ENCODE assay signal across 11 cellular contexts in genomic region chr21:41648591-41649031, GRCh38.
DNase-seq lines count a peak whose midpoint lies in the region; ATAC-seq lines count a peak whose summit lies in the region.
"Had no signal": no experiment of that assay in that cellular context is flagged by ENCODE, and none has a peak within 500 bp of the region (broad histone marks: within the 10 kb centered on the region; RNA-seq: fewer than 3 reads in every experiment).

No MANE protein-coding gene starts in this region.

- H3K36me3 ChIP-seq in esophagus (ENCODE audit: control insufficient read depth in 2 of 2, insufficient read depth in 2 of 2, low read length in 1 of 2), result no peaks in the 10 kb centered on the region
- H3K36me3 ChIP-seq: ovary had no signal

- H3K4me3 Mint-ChIP-seq in immature natural killer cell, result no peak overlapping the region

- intact Hi-C loops in posterior vena cava (cut with DNase I), result no loop called here

- H3K4me3 ChIP-seq in esophagus (ENCODE audit: low read depth in 1 of 2, low read length in 2 of 2), result no peak overlapping the region
- H3K4me3 ChIP-seq: ovary had no signal

- ATAC-seq in GM19463 (IDR thresholded peaks at IDR 0.05; ENCODE audit: unreplicated experiment), result no peak

- peak overlapping the region; percentile 87 to 92 for H3K27ac ChIP-seq in esophagus (ENCODE audit: low read depth in 2 of 2, low read length in 1 of 2)
- H3K27ac ChIP-seq: ovary had no signal

- DNase-seq in GM04503 (ENCODE audit: low read depth) (peak; percentile 42), RPMI7951 (ENCODE audit: low read depth) (peak; percentile 88), posterior vena cava (ENCODE audit: low spot score) (peak; percentile 66), NCI-H2029 (lab: John Stamatoyannopoulos, UW) (no peak), immature natural killer cell (no peak)
- no peak for DNase-seq in stimulated activated CD4-positive, alpha-beta T cell treated with anti-CD3 and anti-CD28 coated beads, Interleukin-2, amount 100 ng/mL, for 48 hours
- DNase-seq: NCI-H1694, T-helper 2 cell had no signal

- 42 to 53% methylated on average over 9 of the region's 9 CpGs for WGBS in esophagus, 2 donors

- no peak overlapping the region for H3K27ac Mint-ChIP-seq in immature natural killer cell

- no peaks in the 10 kb centered on the region for H3K4me1 Mint-ChIP-seq in immature natural killer cell

- H3K27me3 Mint-ChIP-seq in immature natural killer cell (ENCODE audit: low read depth in 3 of 3), result peaks cover 0 to 7% (median 0%) of the 10 kb centered on the region in 3 donors

- H3K27me3 ChIP-seq in esophagus (ENCODE audit: control insufficient read depth in 1 of 2, insufficient read depth in 2 of 2, low read length in 2 of 2), result no peaks in the 10 kb centered on the region
- H3K27me3 ChIP-seq: ovary had no signal

- no peaks in the 10 kb centered on the region for H3K9me3 Mint-ChIP-seq in immature natural killer cell

- no peaks in the 10 kb centered on the region for H3K36me3 Mint-ChIP-seq in immature natural killer cell

- peaks cover 2 to 28% of the 10 kb centered on the region in 2 donors for H3K4me1 ChIP-seq in esophagus (ENCODE audit: control insufficient read depth in 2 of 2, insufficient read depth in 2 of 2, low read length in 1 of 2)

- no peaks in the 10 kb centered on the region for H3K9me3 ChIP-seq in esophagus (ENCODE audit: control insufficient read depth in 2 of 2, insufficient read depth in 1 of 2, low read depth in 1 of 2, low read length in 1 of 2)
- H3K9me3 ChIP-seq: ovary had no signal

Comparison
In these comparisons a context has a peak if more than half of its experiments do, and no peak if none do; other contexts are left out.
1. DNase-seq: peak in GM04503 (single experiment), RPMI7951 (single experiment) and posterior vena cava (single experiment); none in stimulated activated CD4-positive, alpha-beta T cell treated with anti-CD3 and anti-CD28 coated beads, Interleukin-2, amount 100 ng/mL, for 48 hours (0 of 2), NCI-H2029 (single experiment) and immature natural killer cell (0 of 3).